ENCODE assay signal across 8 cellular contexts in genomic region chr3:197737319-197737649, GRCh38. TPM values are rescaled to one million over a fixed set of nuclear protein-coding genes. Genes with fewer than 3 reads are reported as not detected.
DNase-seq lines count a peak whose midpoint lies in the region; ATAC-seq, FAIRE-seq and TF ChIP-seq lines count a peak whose summit lies in the region.

No MANE protein-coding gene starts in this region.

- peaks cover 0 to 9% of the 10 kb centered on the region in 2 donors for H3K4me1 ChIP-seq in kidney (ENCODE audit: control insufficient read depth in 1 of 2, insufficient read depth in 1 of 2, low read depth in 1 of 2, low read length in 2 of 2)

- H3K27ac Mint-ChIP-seq in activated CD4-positive, alpha-beta T cell treated with anti-CD3 and anti-CD28 coated beads for 36 hours = peak overlapping the region; percentile 87
- H3K27ac Mint-ChIP-seq in activated naive CD8-positive, alpha-beta T cell = peak overlapping the region; percentile 92

- H3K9me3 Mint-ChIP-seq in activated CD4-positive, alpha-beta T cell treated with anti-CD3 and anti-CD28 coated beads for 36 hours (ENCODE audit: low read depth) = no peaks in the 10 kb centered on the region
- H3K9me3 Mint-ChIP-seq in activated naive CD8-positive, alpha-beta T cell (ENCODE audit: low read depth) = no peaks in the 10 kb centered on the region

- TF ChIP-seq CTCF in kidney (IDR thresholded peaks at IDR 0.05; ENCODE audit: borderline replicate concordance, extremely low read depth, insufficient read depth) = no peak

- H3K4me1 Mint-ChIP-seq in activated CD4-positive, alpha-beta T cell treated with anti-CD3 and anti-CD28 coated beads for 36 hours = peaks cover 28% of the 10 kb centered on the region
- H3K4me1 Mint-ChIP-seq in activated naive CD8-positive, alpha-beta T cell (ENCODE audit: low read depth) = peaks cover 29% of the 10 kb centered on the region

- no peak for DNase-seq in activated CD4-positive, alpha-beta T cell treated with anti-CD3 and anti-CD28 coated beads for 36 hours
- DNase-seq in activated CD4-positive, alpha-beta T cell treated with anti-CD3 and anti-CD28 coated beads, Interleukin-2, amount 50 U/mL, for 4 hours = no peak
- DNase-seq in kidney (no peak), KBM-7 (no peak), NCI-H2029 treated with DMSO at 0.1 percent for 48 hours (lab: John Stamatoyannopoulos, UW) (no peak)

- no peak for ATAC-seq in activated CD4-positive, alpha-beta T cell treated with anti-CD3 and anti-CD28 coated beads for 36 hours
- no peak for ATAC-seq in HG02973 (IDR thresholded peaks at IDR 0.05; ENCODE audit: unreplicated experiment)

- H3K9me3 ChIP-seq in kidney (ENCODE audit: control insufficient read depth in 1 of 2, low read length in 2 of 2) = no peaks in the 10 kb centered on the region

- no peaks in the 10 kb centered on the region for H3K36me3 ChIP-seq in kidney (ENCODE audit: control insufficient read depth in 1 of 2, insufficient read depth in 2 of 2, low read length in 2 of 2)

- peak overlapping the region; percentile 85 for H3K4me3 Mint-ChIP-seq in activated CD4-positive, alpha-beta T cell treated with anti-CD3 and anti-CD28 coated beads for 36 hours
- H3K4me3 Mint-ChIP-seq in activated naive CD8-positive, alpha-beta T cell = peak overlapping the region; percentile 94

- peak overlapping the region; percentile 20 to 78 for H3K27ac ChIP-seq in kidney (ENCODE audit: low read depth in 2 of 2, low read length in 2 of 2)
- peak overlapping the region; percentile 76 for H3K27ac ChIP-seq in temporal lobe (ENCODE audit: low read depth, low read length)

- no peaks in the 10 kb centered on the region for H3K27me3 Mint-ChIP-seq in activated CD4-positive, alpha-beta T cell treated with anti-CD3 and anti-CD28 coated beads for 36 hours
- H3K27me3 Mint-ChIP-seq in activated naive CD8-positive, alpha-beta T cell = no peaks in the 10 kb centered on the region

- FAIRE-seq in kidney (lab: Jason Lieb, UNC) = no peak

- peak overlapping the region; percentile 55 to 82 for H3K9ac ChIP-seq in kidney (ENCODE audit: low read length in 2 of 2)

- intact Hi-C loops in activated CD4-positive, alpha-beta T cell treated with anti-CD3 and anti-CD28 coated beads for 36 hours (cut with DNase I, micrococcal nuclease) = loop anchor here (1.0 to 5.0 kb wide), 8 partner anchors 12 to 440 kb away; partner anchors contain the start of genes DLG1 (in 1 of the 2), FYTTD1 (in 1 of the 2), LRCH3 (in 1 of the 2) and RPL35A (in 1 of the 2)
- intact Hi-C loops in kidney (cut with DNase I) = no loop called here

- peaks cover 7% of the 10 kb centered on the region for H3K36me3 Mint-ChIP-seq in activated CD4-positive, alpha-beta T cell treated with anti-CD3 and anti-CD28 coated beads for 36 hours (ENCODE audit: low read depth)
- no peaks in the 10 kb centered on the region for H3K36me3 Mint-ChIP-seq in activated naive CD8-positive, alpha-beta T cell

- POLR2A ChIA-PET in activated CD4-positive, alpha-beta T cell treated with anti-CD3 and anti-CD28 coated beads for 36 hours (lab: Charles Lee) = no interaction called here

- peak overlapping the region; percentile 75 to 83 for H3K4me3 ChIP-seq in kidney (ENCODE audit: low read length in 2 of 2)

- in situ Hi-C loops in KBM-7 (cut with MboI; ENCODE audit: low pct_unique_long_range_greater_than_20kb, low sequenced_read_pairs) = no loop called here

- CTCF ChIA-PET in activated CD4-positive, alpha-beta T cell treated with anti-CD3 and anti-CD28 coated beads for 36 hours (lab: Charles Lee) = interaction anchor here (0.6 to 1.0 kb wide), 2 partner anchors 9 to 138 kb away, joined by 3 to 4 read pairs; no protein-coding TSS in a partner anchor

RNA-seq across cellular contexts. Expression of gene RUBCN, which starts 0.6 kb away (rescaled TPM):
- total RNA-seq in activated CD4-positive, alpha-beta T cell treated with anti-CD3 and anti-CD28 coated beads for 36 hours = 10 to 100 TPM; 22.7 to 23.4 TPM
- total RNA-seq in kidney = 31.5 TPM
- polyA plus RNA-seq in kidney (ENCODE audit: insufficient read depth, low read depth, low replicate concordance) = 4.4 TPM
- total RNA-seq in temporal lobe = 28.0 TPM

RNA-seq across cellular contexts. Expression of gene FYTTD1, which starts 12.4 kb away (rescaled TPM):
- total RNA-seq in activated CD4-positive, alpha-beta T cell treated with anti-CD3 and anti-CD28 coated beads for 36 hours = 10 to 100 TPM; 20.7 to 25.6 TPM
- total RNA-seq in kidney (53.7 TPM), temporal lobe (51.4 TPM)
- polyA plus RNA-seq in kidney (ENCODE audit: insufficient read depth, low read depth, low replicate concordance) = 11.9 TPM

RNA-seq across cellular contexts. Expression of gene LRCH3, which starts 53.8 kb away (rescaled TPM):
- total RNA-seq in activated CD4-positive, alpha-beta T cell treated with anti-CD3 and anti-CD28 coated beads for 36 hours = 10 to 100 TPM; 43.6 to 77.5 TPM
- total RNA-seq in kidney (52.0 TPM), temporal lobe (86.8 TPM)
- polyA plus RNA-seq in kidney (ENCODE audit: insufficient read depth, low read depth, low replicate concordance) = 11.6 TPM
